29 cellular contexts compared by ENCODE assay signal in the genomic region with DNA sequence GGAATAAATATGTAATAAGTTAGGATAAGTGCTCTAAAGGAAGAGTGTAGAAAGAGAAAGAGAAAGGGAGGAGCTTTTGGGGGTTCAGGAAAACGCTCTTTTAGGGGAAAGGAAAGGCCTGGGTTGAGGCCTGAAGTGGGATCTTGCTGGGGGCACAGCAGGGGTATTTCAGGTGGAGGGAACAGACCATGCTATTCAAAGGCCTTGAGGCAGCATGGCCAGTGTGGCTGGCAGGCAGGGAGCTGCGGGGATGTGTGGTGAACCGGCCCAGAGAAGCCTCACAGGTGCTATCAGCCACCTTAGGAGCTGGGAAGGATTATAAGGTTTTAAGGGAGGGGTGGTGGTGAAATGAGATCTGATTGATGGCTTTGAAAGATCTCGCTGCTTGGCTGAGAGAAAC.
DNase-seq lines count a peak whose midpoint lies in the region; ATAC-seq and TF ChIP-seq lines count a peak whose summit lies in the region.
"Had no signal": no experiment of that assay in that cellular context is flagged by ENCODE, and none has a peak within 500 bp of the region (broad histone marks: within the 10 kb centered on the region; RNA-seq: fewer than 3 reads in every experiment).

No MANE protein-coding gene starts in this region.

- H3K9me3 Mint-ChIP-seq in brain = peaks cover 0 to 7% (median 6%) of the 10 kb centered on the region in 5 experiments
- no peaks in the 10 kb centered on the region for H3K9me3 Mint-ChIP-seq in activated CD4-positive, alpha-beta memory T cell treated with anti-CD3 and anti-CD28 coated beads, Interleukin-2, amount 10 ng/mL, durations not matched to agents 7 days and 5 days
- H3K9me3 Mint-ChIP-seq: CD8-positive, alpha-beta T cell had no signal

- H3K9me2 ChIP-seq in neural cell (ENCODE audit: insufficient read depth, low read length) = no peaks in the 10 kb centered on the region

- TF ChIP-seq CTCF in brain (conservative IDR thresholded peaks at IDR 0.05) = no peak
- no peak for TF ChIP-seq CTCF in neural cell (IDR thresholded peaks at IDR 0.05; ENCODE audit: poor library complexity, severe bottlenecking)
- TF ChIP-seq CTCF in ascending aorta (IDR thresholded peaks at IDR 0.05) = no peak

- H3K27ac ChIP-seq in neural cell (ENCODE audit: low read length) (no peak overlapping the region), ascending aorta (no peak overlapping the region)
- H3K27ac ChIP-seq: 22Rv1, C4-2B, HL-60, SJSA1 had no signal

- peaks cover 3% of the 10 kb centered on the region for H3K27me3 Mint-ChIP-seq in brain
- H3K27me3 Mint-ChIP-seq in activated CD4-positive, alpha-beta memory T cell treated with anti-CD3 and anti-CD28 coated beads, Interleukin-2, amount 10 ng/mL, durations not matched to agents 7 days and 5 days = no peaks in the 10 kb centered on the region

- peak overlapping the region in 4 of 5 experiments; percentile 21 to 86 (median 57) for H3K27ac Mint-ChIP-seq in brain
- H3K27ac Mint-ChIP-seq in activated CD4-positive, alpha-beta memory T cell treated with anti-CD3 and anti-CD28 coated beads, Interleukin-2, amount 10 ng/mL, durations not matched to agents 7 days and 5 days = no peak overlapping the region
- H3K27ac Mint-ChIP-seq: B cell; CD8-positive, alpha-beta T cell had no signal

- H3K36me3 Mint-ChIP-seq in brain = no peaks in the 10 kb centered on the region
- no peaks in the 10 kb centered on the region for H3K36me3 Mint-ChIP-seq in activated CD4-positive, alpha-beta memory T cell treated with anti-CD3 and anti-CD28 coated beads, Interleukin-2, amount 10 ng/mL, durations not matched to agents 7 days and 5 days (ENCODE audit: low read depth)
- H3K36me3 Mint-ChIP-seq: CD8-positive, alpha-beta T cell had no signal

- TF ChIP-seq RAD21 in neural cell (conservative IDR thresholded peaks at IDR 0.05) = no peak

- no peak for TF ChIP-seq EP300 in neural cell (conservative IDR thresholded peaks at IDR 0.05; ENCODE audit: poor library complexity, severe bottlenecking)

- H3K27me3 ChIP-seq in neural cell (ENCODE audit: insufficient read depth, low read depth, low read length) (no peaks in the 10 kb centered on the region), ascending aorta (no peaks in the 10 kb centered on the region)
- H3K27me3 ChIP-seq: SJSA1 had no signal

- no peaks in the 10 kb centered on the region for H3F3A ChIP-seq in neural cell (ENCODE audit: insufficient read depth, low read length, poor library complexity, severe bottlenecking)

- POLR2A ChIA-PET in activated CD4-positive, alpha-beta memory T cell treated with anti-CD3 and anti-CD28 coated beads, Interleukin-2, amount 10 ng/mL, durations not matched to agents 7 days and 5 days (lab: Charles Lee) = no interaction called here

- H3K4me1 ChIP-seq in ascending aorta = no peaks in the 10 kb centered on the region
- H3K4me1 ChIP-seq: SJSA1 had no signal

- no peak for ATAC-seq in Right ventricle myocardium inferior
- ATAC-seq: CD8-positive, alpha-beta T cell; GM12878; PC-3 had no signal

- H4K20me1 ChIP-seq in neural cell (ENCODE audit: insufficient read depth) = no peaks in the 10 kb centered on the region

- H3K4me1 Mint-ChIP-seq in brain = peaks cover 55% of the 10 kb centered on the region
- no peaks in the 10 kb centered on the region for H3K4me1 Mint-ChIP-seq in activated CD4-positive, alpha-beta memory T cell treated with anti-CD3 and anti-CD28 coated beads, Interleukin-2, amount 10 ng/mL, durations not matched to agents 7 days and 5 days

- CTCF ChIA-PET in activated CD4-positive, alpha-beta memory T cell treated with anti-CD3 and anti-CD28 coated beads, Interleukin-2, amount 10 ng/mL, durations not matched to agents 7 days and 5 days (lab: Charles Lee) = interaction anchor here (0.9 kb wide), 1 partner anchor 22 kb away, joined by 3 read pairs; no protein-coding TSS in a partner anchor

- H3K4me3 ChIP-seq in neural cell (ENCODE audit: low read length) = no peak overlapping the region
- H3K4me3 ChIP-seq in ascending aorta = no peak overlapping the region
- H3K4me3 ChIP-seq: GM12878, SJSA1 had no signal

- H3K9me3 ChIP-seq in neural cell (ENCODE audit: low read length) (no peaks in the 10 kb centered on the region), ascending aorta (no peaks in the 10 kb centered on the region)
- H3K9me3 ChIP-seq: SJSA1 had no signal

- no peaks in the 10 kb centered on the region for H3K36me3 ChIP-seq in neural cell (ENCODE audit: insufficient read depth, low read length)
- H3K36me3 ChIP-seq in ascending aorta = no peaks in the 10 kb centered on the region
- H3K36me3 ChIP-seq: SJSA1 had no signal

- no peaks in the 10 kb centered on the region for H3K79me2 ChIP-seq in neural cell (replicated peaks; ENCODE audit: insufficient read depth, low read length)

- H3K9ac ChIP-seq in neural cell (ENCODE audit: low read length) = peak overlapping the region; percentile 6

- DNase-seq in Right ventricle myocardium inferior (ENCODE audit: missing footprints) (peak; percentile 5), cardiac septum (ENCODE audit: low spot score) (no peak), pons (ENCODE audit: low spot score) (no peak), ascending aorta (ENCODE audit: low spot score in 2 of 2) (no peak)
- DNase-seq in activated CD4-positive, alpha-beta memory T cell treated with anti-CD3 and anti-CD28 coated beads, Interleukin-2, amount 10 ng/mL, durations not matched to agents 7 days and 5 days = no peak
- DNase-seq: CD8-positive, alpha-beta T cell; DMS 273 treated with DMSO at 0.1 percent for 48 hours; DMS79; EL; GDM1; GOT3; HCEC 1CT; NCI-H1048; NCI-H1417; NCI-H1694; NCI-H2029 treated with DMSO at 0.1 percent for 48 hours; NCI-H2171; NCI-H226; NCI-H510A treated with DMSO at 0.1 percent for 48 hours; PC-3; Right ventricle myocardium superior had no signal

- H2AFZ ChIP-seq in neural cell (ENCODE audit: low read depth, low read length) = no peak overlapping the region

- peak overlapping the region in 1 of 5 experiments; percentile 13 for H3K4me3 Mint-ChIP-seq in brain
- no peak overlapping the region for H3K4me3 Mint-ChIP-seq in activated CD4-positive, alpha-beta memory T cell treated with anti-CD3 and anti-CD28 coated beads, Interleukin-2, amount 10 ng/mL, durations not matched to agents 7 days and 5 days
- H3K4me3 Mint-ChIP-seq: B cell; CD8-positive, alpha-beta T cell had no signal

- intact Hi-C loops in Right ventricle myocardium inferior (cut with DNase I) = no loop called here
- intact Hi-C loops in cardiac septum (cut with DNase I) = no loop called here
- intact Hi-C loops in ascending aorta (cut with DNase I) = no loop called here

- H3K4me2 ChIP-seq in neural cell (ENCODE audit: low read length) = no peak overlapping the region

TF ChIP-seq in neural cell, 6 proteins besides CTCF, POLR2A, EP300 and RAD21:
- TF ChIP-seq, protein P1, sequence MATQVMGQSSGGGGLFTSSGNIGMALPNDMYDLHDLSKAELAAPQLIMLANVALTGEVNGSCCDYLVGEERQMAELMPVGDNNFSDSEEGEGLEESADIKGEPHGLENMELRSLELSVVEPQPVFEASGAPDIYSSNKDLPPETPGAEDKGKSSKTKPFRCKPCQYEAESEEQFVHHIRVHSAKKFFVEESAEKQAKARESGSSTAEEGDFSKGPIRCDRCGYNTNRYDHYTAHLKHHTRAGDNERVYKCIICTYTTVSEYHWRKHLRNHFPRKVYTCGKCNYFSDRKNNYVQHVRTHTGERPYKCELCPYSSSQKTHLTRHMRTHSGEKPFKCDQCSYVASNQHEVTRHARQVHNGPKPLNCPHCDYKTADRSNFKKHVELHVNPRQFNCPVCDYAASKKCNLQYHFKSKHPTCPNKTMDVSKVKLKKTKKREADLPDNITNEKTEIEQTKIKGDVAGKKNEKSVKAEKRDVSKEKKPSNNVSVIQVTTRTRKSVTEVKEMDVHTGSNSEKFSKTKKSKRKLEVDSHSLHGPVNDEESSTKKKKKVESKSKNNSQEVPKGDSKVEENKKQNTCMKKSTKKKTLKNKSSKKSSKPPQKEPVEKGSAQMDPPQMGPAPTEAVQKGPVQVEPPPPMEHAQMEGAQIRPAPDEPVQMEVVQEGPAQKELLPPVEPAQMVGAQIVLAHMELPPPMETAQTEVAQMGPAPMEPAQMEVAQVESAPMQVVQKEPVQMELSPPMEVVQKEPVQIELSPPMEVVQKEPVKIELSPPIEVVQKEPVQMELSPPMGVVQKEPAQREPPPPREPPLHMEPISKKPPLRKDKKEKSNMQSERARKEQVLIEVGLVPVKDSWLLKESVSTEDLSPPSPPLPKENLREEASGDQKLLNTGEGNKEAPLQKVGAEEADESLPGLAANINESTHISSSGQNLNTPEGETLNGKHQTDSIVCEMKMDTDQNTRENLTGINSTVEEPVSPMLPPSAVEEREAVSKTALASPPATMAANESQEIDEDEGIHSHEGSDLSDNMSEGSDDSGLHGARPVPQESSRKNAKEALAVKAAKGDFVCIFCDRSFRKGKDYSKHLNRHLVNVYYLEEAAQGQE (IDR thresholded peaks at IDR 0.05; ENCODE audit: borderline replicate concordance) = no peak
- TF ChIP-seq SMC3 (conservative IDR thresholded peaks at IDR 0.05; ENCODE audit: poor library complexity) (no peak), EZH2 (IDR thresholded peaks at IDR 0.05; ENCODE audit: borderline replicate concordance, insufficient read depth, low read length, poor library complexity, severe bottlenecking) (no peak), MXI1 (conservative IDR thresholded peaks at IDR 0.05; ENCODE audit: poor library complexity, severe bottlenecking) (no peak), POLR2AphosphoS5 (IDR thresholded peaks at IDR 0.05) (no peak)
